In the genomic region with DNA sequence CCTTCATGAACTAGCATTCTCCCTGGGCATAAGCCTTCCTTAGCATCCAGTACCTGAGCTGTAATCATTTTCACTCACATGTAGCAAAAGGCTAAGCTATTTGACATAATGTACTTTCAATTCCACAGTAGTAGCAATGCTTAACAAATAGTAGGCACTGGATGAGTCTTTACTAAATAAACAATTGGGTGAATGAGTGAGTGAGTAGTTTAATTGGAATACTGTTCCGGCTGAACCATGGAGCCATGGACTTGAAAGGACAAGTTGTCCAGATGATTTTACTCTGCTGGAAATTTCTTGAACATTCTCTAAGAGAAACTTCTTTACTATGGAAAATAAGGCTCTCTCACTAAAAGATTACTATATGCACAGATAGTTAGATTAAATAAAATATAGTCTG, we compare ENCODE assay signal across 15 cellular contexts.
DNase-seq lines count a peak whose midpoint lies in the region; ATAC-seq lines count a peak whose summit lies in the region.
"Had no signal": no experiment of that assay in that cellular context is flagged by ENCODE, and none has a peak within 500 bp of the region (broad histone marks: within the 10 kb centered on the region; RNA-seq: fewer than 3 reads in every experiment).

No MANE protein-coding gene starts in this region.

- peak; percentile 32 for DNase-seq in EH (ENCODE audit: low read depth)
- DNase-seq in adipocyte (ENCODE audit: low read depth): peak; percentile 1
- DNase-seq in fibroblast of peridontal ligament (ENCODE audit: extremely low read depth): peak; percentile 15
- DNase-seq in renal cortical epithelial cell (ENCODE audit: low read depth): peak; percentile 72
- DNase-seq in stimulated activated effector memory CD8-positive, alpha-beta T cell treated with anti-CD3 and anti-CD28 coated beads, Interleukin-12 subunit alpha, Interleukin-12 subunit beta, amount 100 ng/mL, for 72 hours (ENCODE audit: low spot score in 2 of 2): no peak
- DNase-seq in dedifferentiated amniotic fluid mesenchymal stem cell (ENCODE audit: extremely low spot score): no peak
- DNase-seq: 8988T; ACHN; CD4-positive, CD25-positive, alpha-beta regulatory T cell; DMS53; H7 had no signal

- H3K27ac Mint-ChIP-seq in stimulated activated effector memory CD8-positive, alpha-beta T cell treated with anti-CD3 and anti-CD28 coated beads, Interleukin-12 subunit alpha, Interleukin-12 subunit beta, amount 100 ng/mL, for 72 hours: no peak overlapping the region
- H3K27ac Mint-ChIP-seq: CD4-positive, CD25-positive, alpha-beta regulatory T cell; GM23338 had no signal

- H3K4me3 ChIP-seq in adipocyte (ENCODE audit: low read length): no peak overlapping the region
- H3K4me3 ChIP-seq: BLaER1 treated with 17β-estradiol and CSF1 and Interleukin-3, amounts not matched to agents 10 nM and 100 nM; GM12878; GM23338 had no signal

- no peaks in the 10 kb centered on the region for H3K27me3 ChIP-seq in adipocyte (replicated peaks; ENCODE audit: control insufficient read depth, insufficient read depth, low read length)

- no peaks in the 10 kb centered on the region for H3K36me3 ChIP-seq in adipocyte (ENCODE audit: control insufficient read depth, insufficient read depth, low read length, severe bottlenecking)
- H3K36me3 ChIP-seq: BLaER1 treated with 17β-estradiol and CSF1 and Interleukin-3, amounts not matched to agents 10 nM and 100 nM had no signal

- H3K36me3 Mint-ChIP-seq in stimulated activated effector memory CD8-positive, alpha-beta T cell treated with anti-CD3 and anti-CD28 coated beads, Interleukin-12 subunit alpha, Interleukin-12 subunit beta, amount 100 ng/mL, for 72 hours: no peaks in the 10 kb centered on the region
- H3K36me3 Mint-ChIP-seq: CD4-positive, CD25-positive, alpha-beta regulatory T cell had no signal

- H3K9me3 ChIP-seq in adipocyte (ENCODE audit: control insufficient read depth, low read length): no peaks in the 10 kb centered on the region

- no peak overlapping the region for H3K4me3 Mint-ChIP-seq in stimulated activated effector memory CD8-positive, alpha-beta T cell treated with anti-CD3 and anti-CD28 coated beads, Interleukin-12 subunit alpha, Interleukin-12 subunit beta, amount 100 ng/mL, for 72 hours
- H3K4me3 Mint-ChIP-seq: GM23338 had no signal

- no peaks in the 10 kb centered on the region for H3K4me1 Mint-ChIP-seq in stimulated activated effector memory CD8-positive, alpha-beta T cell treated with anti-CD3 and anti-CD28 coated beads, Interleukin-12 subunit alpha, Interleukin-12 subunit beta, amount 100 ng/mL, for 72 hours
- H3K4me1 Mint-ChIP-seq: CD4-positive, CD25-positive, alpha-beta regulatory T cell had no signal

- no peak overlapping the region for H3K9ac ChIP-seq in adipocyte (ENCODE audit: low read length)
- H3K9ac ChIP-seq: BLaER1 treated with 17β-estradiol and CSF1 and Interleukin-3, amounts not matched to agents 10 nM and 100 nM had no signal

- no peaks in the 10 kb centered on the region for H3K4me1 ChIP-seq in adipocyte (ENCODE audit: control insufficient read depth, insufficient read depth, low read length)
- H3K4me1 ChIP-seq: BLaER1 treated with 17β-estradiol and CSF1 and Interleukin-3, amounts not matched to agents 10 nM and 100 nM had no signal

- no peak for ATAC-seq in stimulated activated effector memory CD8-positive, alpha-beta T cell treated with anti-CD3 and anti-CD28 coated beads, Interleukin-12 subunit alpha, Interleukin-12 subunit beta, amount 100 ng/mL, for 72 hours
- ATAC-seq in GM18517 (IDR thresholded peaks at IDR 0.05; ENCODE audit: unreplicated experiment): no peak
- ATAC-seq: GM12878, GM23338 had no signal

- peaks cover 3% of the 10 kb centered on the region for H3K9me3 Mint-ChIP-seq in stimulated activated effector memory CD8-positive, alpha-beta T cell treated with anti-CD3 and anti-CD28 coated beads, Interleukin-12 subunit alpha, Interleukin-12 subunit beta, amount 100 ng/mL, for 72 hours

Comparison
In these comparisons a context has a peak if more than half of its experiments do, and no peak if none do; other contexts are left out.
1. DNase-seq: peak in EH (single experiment), adipocyte (single experiment), fibroblast of peridontal ligament (single experiment) and renal cortical epithelial cell (single experiment); none in stimulated activated effector memory CD8-positive, alpha-beta T cell treated with anti-CD3 and anti-CD28 coated beads, Interleukin-12 subunit alpha, Interleukin-12 subunit beta, amount 100 ng/mL, for 72 hours (0 of 2) and dedifferentiated amniotic fluid mesenchymal stem cell (single experiment).